ENCODE assay signal across 8 cellular contexts in genomic region chr10:131901181-131901829, GRCh38. TPM values are rescaled to one million over a fixed set of nuclear protein-coding genes. Genes with fewer than 3 reads are reported as not detected.
A peak's percentile ranks its signal among the peaks of the same experiment; 100 is the strongest.
DNase-seq lines count a peak whose midpoint lies in the region; ATAC-seq and TF ChIP-seq lines count a peak whose summit lies in the region.

No MANE protein-coding gene starts in this region.

- peak; percentile 31 for ATAC-seq in GM21526 (IDR thresholded peaks at IDR 0.05; ENCODE audit: low FRiP score, unreplicated experiment)

- H3K36me3 ChIP-seq in HUES64 (ENCODE audit: insufficient read depth, low read length) = peaks cover 19% of the 10 kb centered on the region
- peaks cover 0 to 9% (median 0%) of the 10 kb centered on the region in 3 donors for H3K36me3 ChIP-seq in tibial nerve

- H3K9ac ChIP-seq in HUES64 (ENCODE audit: low read depth, low read length) = peak overlapping the region; percentile 89

- H3K9me3 ChIP-seq in HUES64 (ENCODE audit: insufficient read depth, low read depth, low read length) (no peaks in the 10 kb centered on the region), tibial nerve (no peaks in the 10 kb centered on the region)

- TF ChIP-seq EP300 in tibial nerve (IDR thresholded peaks at IDR 0.05) = peak in 1 of 2 donors; percentile 32

- H3K27ac ChIP-seq in HUES64 (ENCODE audit: low read depth, low read length) = peak overlapping the region; percentile 68; the same call in 1 of the 2 replicates
- peak overlapping the region; percentile 78 for H3K27ac ChIP-seq in epithelial cell of prostate
- peak overlapping the region; percentile 82 to 98 (median 92) for H3K27ac ChIP-seq in tibial nerve

- H3K4me3 ChIP-seq in HUES64 (ENCODE audit: low read length) (peak overlapping the region; percentile 93), tibial nerve (peak overlapping the region; percentile 55 to 99 (median 72))

- DNase-seq in EH (ENCODE audit: low read depth) (peak; percentile 45), epithelial cell of prostate (ENCODE audit: low read depth, low spot score) (no peak), mucosa of gallbladder (ENCODE audit: low spot score) (peak; percentile 24), tibial nerve (ENCODE audit: low spot score in 2 of 2) (peak in 1 of 2 donors; percentile 18), NCI-H2029 treated with DMSO at 0.1 percent for 48 hours (lab: John Stamatoyannopoulos, UW) (no peak)
- DNase-seq in activated CD4-positive, alpha-beta T cell treated with anti-CD3 and anti-CD28 coated beads, Interleukin-2, amount 50 U/mL, for 48 hours = peak; percentile 41 to 52

- TF ChIP-seq CTCF in tibial nerve (IDR thresholded peaks at IDR 0.05) = no peak

- 1% methylated on average over 83 of the region's 83 CpGs for WGBS in HUES64
- 1 to 2% methylated on average over 31 to 57 of the region's 83 CpGs for WGBS in tibial nerve, 2 donors

- no peak for TF ChIP-seq POLR2A in tibial nerve (IDR thresholded peaks at IDR 0.05)

- H3K4me1 ChIP-seq in HUES64 (ENCODE audit: insufficient read depth, low read length) (peaks cover 19% of the 10 kb centered on the region), tibial nerve (peaks cover 0 to 56% (median 29%) of the 10 kb centered on the region in 4 donors)

- H3K27me3 ChIP-seq in HUES64 (ENCODE audit: insufficient read depth, low read length) (peaks cover 13% of the 10 kb centered on the region; the same call in 1 of the 2 replicates), tibial nerve (peaks cover 0 to 13% of the 10 kb centered on the region in 2 donors)

RNA-seq across cellular contexts. Expression of gene PPP2R2D, which starts 0.5 kb away (rescaled TPM):
- polyA plus RNA-seq in HUES64 (2013, experiment 1 of 2) = 26.0 TPM
- 23.6 TPM for polyA plus RNA-seq in HUES64 (2013, experiment 2 of 2)
- 28.1 TPM for total RNA-seq in mucosa of gallbladder
- 10 to 100 TPM; 22.9 to 35.1 (median 28.9) TPM for total RNA-seq in tibial nerve

Comparison
In these comparisons a context has a peak if more than half of its experiments do, and no peak if none do; other contexts are left out.
1. DNase-seq: peak in EH (single experiment), activated CD4-positive, alpha-beta T cell treated with anti-CD3 and anti-CD28 coated beads, Interleukin-2, amount 50 U/mL, for 48 hours (2 of 2) and mucosa of gallbladder (single experiment); none in epithelial cell of prostate (single experiment) and NCI-H2029 treated with DMSO at 0.1 percent for 48 hours (single experiment).
2. Peak in every context shown above with its lines, with median percentiles within 50 percentile points of each other: H3K27ac ChIP-seq.